ENCODE assay signal across 18 cellular contexts in genomic region chr16:2084688-2085625, GRCh38. TPM values are rescaled to one million over a fixed set of nuclear protein-coding genes. Genes with fewer than 3 reads are reported as not detected.
DNase-seq lines count a peak whose midpoint lies in the region; ATAC-seq, FAIRE-seq and TF ChIP-seq lines count a peak whose summit lies in the region.
"Had no signal": no experiment of that assay in that cellular context is flagged by ENCODE, and none has a peak within 500 bp of the region (broad histone marks: within the 10 kb centered on the region; RNA-seq: fewer than 3 reads in every experiment).

No MANE protein-coding gene starts in this region.

- H3K4me3 ChIP-seq in breast epithelium (no peak overlapping the region), K562 (no peak overlapping the region), neuronal stem cell (ENCODE audit: low read length in 2 of 2) (no peak overlapping the region), vagina (no peak overlapping the region), hepatocyte (no peak overlapping the region)
- H3K4me3 ChIP-seq: PC-9 had no signal

- no peaks in the 10 kb centered on the region for H3K9me2 ChIP-seq in hepatocyte (replicated peaks; ENCODE audit: insufficient read depth)

- H3K79me2 ChIP-seq in K562 (ENCODE audit: control insufficient read depth, insufficient read depth, low read length) (no peaks in the 10 kb centered on the region), hepatocyte (no peaks in the 10 kb centered on the region)

- H3K27me3 Mint-ChIP-seq in MCF 10A (ENCODE audit: insufficient read depth, unreplicated experiment) = no peaks in the 10 kb centered on the region
- H3K27me3 Mint-ChIP-seq in activated naive CD8-positive, alpha-beta T cell treated with anti-CD3 and anti-CD28 coated beads, Interleukin-2, amount 50 U/mL, for 24 hours = no peaks in the 10 kb centered on the region
- H3K27me3 Mint-ChIP-seq: CD8-positive, alpha-beta memory T cell had no signal

- H3K4me1 Mint-ChIP-seq in MCF 10A (ENCODE audit: insufficient read depth, unreplicated experiment) = peaks cover 4% of the 10 kb centered on the region
- no peaks in the 10 kb centered on the region for H3K4me1 Mint-ChIP-seq in activated naive CD8-positive, alpha-beta T cell treated with anti-CD3 and anti-CD28 coated beads, Interleukin-2, amount 50 U/mL, for 24 hours

- H3K9ac ChIP-seq in K562 (ENCODE audit: insufficient read depth in 1 of 2, low read depth in 2 of 2, low read length in 2 of 2) (peak overlapping the region in 1 of 2 experiments; percentile 1; a peak in 1 of 4 replicates), neuronal stem cell (ENCODE audit: low read depth, low read length, poor library complexity) (no peak overlapping the region)

- POLR2A ChIA-PET in MCF 10A (lab: Yijun Ruan, JAX) = interaction anchor here (0.8 to 1.5 kb wide), 5 partner anchors 37 to 77 kb away, joined by 3 to 5 read pairs (median 4); partner anchors contain the start of genes NTHL1, TRAF7 and TSC2
- POLR2A ChIA-PET in K562 (lab: Yijun Ruan, JAX) = interaction anchor here (0.6 to 1.4 kb wide), 4 partner anchors 19 to 87 kb away, joined by 3 to 4 read pairs (median 3); partner anchors contain the start of genes NTHL1 and TSC2

- H3K18ac ChIP-seq in neuronal stem cell (ENCODE audit: low read length) = no peak overlapping the region

- no peaks in the 10 kb centered on the region for H4K20me1 ChIP-seq in K562 (replicated peaks; ENCODE audit: control insufficient read depth, insufficient read depth, low read length)
- H4K20me1 ChIP-seq in hepatocyte (ENCODE audit: insufficient read depth, poor library complexity, severe bottlenecking) = no peaks in the 10 kb centered on the region

- no peaks in the 10 kb centered on the region for H3K9me3 Mint-ChIP-seq in MCF 10A (ENCODE audit: unreplicated experiment)
- no peaks in the 10 kb centered on the region for H3K9me3 Mint-ChIP-seq in activated naive CD8-positive, alpha-beta T cell treated with anti-CD3 and anti-CD28 coated beads, Interleukin-2, amount 50 U/mL, for 24 hours
- H3K9me3 Mint-ChIP-seq: CD8-positive, alpha-beta memory T cell had no signal

- intact Hi-C loops in MCF 10A (cut with micrococcal nuclease) = no loop called here
- intact Hi-C loops in breast epithelium (cut with DNase I; ENCODE audit: low total_unique reads) = no loop called here
- intact Hi-C loops in K562 (cut with micrococcal nuclease) = no loop called here
- intact Hi-C loops in vagina (cut with DNase I) = no loop called here

- H3K4me2 ChIP-seq in K562 (ENCODE audit: insufficient read depth, low read length) = no peak overlapping the region
- H3K4me2 ChIP-seq in neuronal stem cell (ENCODE audit: insufficient read depth, low read length, poor library complexity, severe bottlenecking) = no peak overlapping the region
- H3K4me2 ChIP-seq in hepatocyte = no peak overlapping the region
- H3K4me2 ChIP-seq: PC-9 had no signal

- H2BK12ac ChIP-seq in neuronal stem cell (ENCODE audit: low read length) = no peak overlapping the region

- FAIRE-seq in K562 (lab: Jason Lieb, UNC) = no peak
- FAIRE-seq: A204.1, D721Med, H1 had no signal

- H3K14ac ChIP-seq in neuronal stem cell (ENCODE audit: low read length) = peak overlapping the region; percentile 38

- TF ChIP-seq POLR2A in breast epithelium (IDR thresholded peaks at IDR 0.05) (no peak), K562 (conservative IDR thresholded peaks at IDR 0.05) (no peak), vagina (IDR thresholded peaks at IDR 0.05) (no peak)

- no peaks in the 10 kb centered on the region for H3K36me3 ChIP-seq in breast epithelium
- H3K36me3 ChIP-seq in K562 (ENCODE audit: control insufficient read depth, insufficient read depth, low read length) = peaks cover 71% of the 10 kb centered on the region; the same call in 2 of the 3 replicates
- H3K36me3 ChIP-seq in neuronal stem cell (replicated peaks in 1 of 2; ENCODE audit: control insufficient read depth in 2 of 2, insufficient read depth in 2 of 2, low read length in 2 of 2) = peaks cover 55 to 89% of the 10 kb centered on the region in 2 donors
- H3K36me3 ChIP-seq in vagina = peaks cover 0 to 38% of the 10 kb centered on the region in 2 donors
- H3K36me3 ChIP-seq in hepatocyte (replicated peaks; ENCODE audit: insufficient read depth, low read depth) = no peaks in the 10 kb centered on the region

- no peak for TF ChIP-seq RAD21 in K562 (CRISPR knock-in tag; conservative IDR thresholded peaks at IDR 0.05 in 1 of 2, IDR thresholded peaks at IDR 0.05 in 1 of 2)

- H3K27me3 ChIP-seq in breast epithelium (no peaks in the 10 kb centered on the region), K562 (ENCODE audit: control insufficient read depth in 2 of 2, insufficient read depth in 2 of 2, low read length in 2 of 2) (no peaks in the 10 kb centered on the region), neuronal stem cell (ENCODE audit: control insufficient read depth in 3 of 3, insufficient read depth in 3 of 3, low read depth in 1 of 3, low read length in 3 of 3) (no peaks in the 10 kb centered on the region), vagina (no peaks in the 10 kb centered on the region), hepatocyte (no peaks in the 10 kb centered on the region)

- peaks cover 12% of the 10 kb centered on the region for H3K79me1 ChIP-seq in neuronal stem cell (ENCODE audit: low read depth, low read length)

- peaks cover 52% of the 10 kb centered on the region for H3K36me3 Mint-ChIP-seq in MCF 10A (ENCODE audit: insufficient read depth, unreplicated experiment)
- peaks cover 2% of the 10 kb centered on the region for H3K36me3 Mint-ChIP-seq in activated naive CD8-positive, alpha-beta T cell treated with anti-CD3 and anti-CD28 coated beads, Interleukin-2, amount 50 U/mL, for 24 hours (ENCODE audit: low read depth)

- H3K4me3 Mint-ChIP-seq in MCF 10A (ENCODE audit: unreplicated experiment) = no peak overlapping the region
- no peak overlapping the region for H3K4me3 Mint-ChIP-seq in activated naive CD8-positive, alpha-beta T cell treated with anti-CD3 and anti-CD28 coated beads, Interleukin-2, amount 50 U/mL, for 24 hours
- H3K4me3 Mint-ChIP-seq: CD8-positive, alpha-beta memory T cell had no signal

- H4K91ac ChIP-seq in neuronal stem cell (ENCODE audit: low read depth, low read length, poor library complexity) = no peak overlapping the region

- WGBS in K562 (ENCODE audit: insufficient coverage, low coverage, missing lambda C conversion rate) = 92% methylated on average over 28 of the region's 36 CpGs
- no CpG with 5 or more reads among the region's 36 CpGs for WGBS in neuronal stem cell (ENCODE audit: extremely low coverage in 2 of 2, insufficient read length in 2 of 2, insufficient replicate concordance in 1 of 2), 2 donors
- 91% methylated on average over 32 of the region's 36 CpGs for WGBS in hepatocyte (ENCODE audit: low lambda C conversion rate, missing lambda C conversion rate)

- ATAC-seq in K562 = no peak
- ATAC-seq in activated naive CD8-positive, alpha-beta T cell treated with anti-CD3 and anti-CD28 coated beads, Interleukin-2, amount 50 U/mL, for 24 hours = no peak

- peaks cover 7 to 16% of the 10 kb centered on the region in 2 donors for H3K4me1 ChIP-seq in breast epithelium
- peaks cover 0 to 51% of the 10 kb centered on the region in 2 experiments; a peak in 2 of 5 replicates for H3K4me1 ChIP-seq in K562 (replicated peaks in 1 of 2; ENCODE audit: control insufficient read depth in 2 of 2, insufficient read depth in 2 of 2, low read length in 2 of 2)
- peaks cover 0 to 1% of the 10 kb centered on the region in 2 donors for H3K4me1 ChIP-seq in neuronal stem cell (ENCODE audit: control insufficient read depth in 2 of 2, insufficient read depth in 1 of 2, low read depth in 1 of 2, low read length in 2 of 2)
- H3K4me1 ChIP-seq in vagina = peaks cover 51% of the 10 kb centered on the region
- no peaks in the 10 kb centered on the region for H3K4me1 ChIP-seq in hepatocyte (ENCODE audit: insufficient read depth)

- no peaks in the 10 kb centered on the region for H3K9me1 ChIP-seq in K562 (ENCODE audit: control insufficient read depth, insufficient read depth, low read length)

- H2BK5ac ChIP-seq in neuronal stem cell (ENCODE audit: low read length) = no peak overlapping the region

- no TSS peak for BruUV-seq in MCF 10A (replicated peaks; lab: Mats Ljungman, UMichigan)
- no TSS peak for BruUV-seq in K562 (replicated peaks; lab: Mats Ljungman, UMichigan)

- H2BK120ac ChIP-seq in neuronal stem cell (ENCODE audit: low read depth, low read length) = no peak overlapping the region

- H2BK15ac ChIP-seq in neuronal stem cell (ENCODE audit: low read length) = no peak overlapping the region

- H3K9me3 ChIP-seq in breast epithelium (no peaks in the 10 kb centered on the region), K562 (replicated peaks; ENCODE audit: control insufficient read depth, insufficient read depth, low read depth, low read length) (no peaks in the 10 kb centered on the region), neuronal stem cell (replicated peaks in 1 of 2; ENCODE audit: control insufficient read depth in 2 of 2, insufficient read depth in 1 of 2, low read depth in 1 of 2, low read length in 2 of 2) (no peaks in the 10 kb centered on the region), vagina (no peaks in the 10 kb centered on the region), hepatocyte (ENCODE audit: low read depth) (no peaks in the 10 kb centered on the region)

- TF ChIP-seq EP300 in K562 (IDR thresholded peaks at IDR 0.05; ENCODE audit: low read length) = no peak

- TF ChIP-seq CTCF in MCF 10A (IDR thresholded peaks at IDR 0.05; ENCODE audit: unreplicated experiment) (no peak), breast epithelium (IDR thresholded peaks at IDR 0.05) (no peak), K562 (IDR thresholded peaks at IDR 0.05 in 2 of 3, conservative IDR thresholded peaks at IDR 0.05 in 1 of 3; ENCODE audit: insufficient read depth in 2 of 3, low read depth in 1 of 3, low read length in 3 of 3) (no peak), vagina (IDR thresholded peaks at IDR 0.05) (no peak), hepatocyte (IDR thresholded peaks at IDR 0.05; ENCODE audit: poor library complexity) (no peak)

- peak overlapping the region; percentile 1 for H4K8ac ChIP-seq in neuronal stem cell (ENCODE audit: low read depth, low read length)

- peak overlapping the region in 1 of 2 donors; percentile 59 for H3K27ac ChIP-seq in breast epithelium
- no peak overlapping the region for H3K27ac ChIP-seq in K562 (ENCODE audit: extremely low read depth, low read depth, low read length)
- no peak overlapping the region for H3K27ac ChIP-seq in neuronal stem cell (replicated peaks; ENCODE audit: low read length)
- H3K27ac ChIP-seq in vagina = peak overlapping the region; percentile 20
- H3K27ac ChIP-seq in hepatocyte = no peak overlapping the region
- H3K27ac ChIP-seq: PC-9 had no signal

- H3K27ac Mint-ChIP-seq in MCF 10A (ENCODE audit: low read depth, unreplicated experiment) = peak overlapping the region; percentile 9
- H3K27ac Mint-ChIP-seq in activated naive CD8-positive, alpha-beta T cell treated with anti-CD3 and anti-CD28 coated beads, Interleukin-2, amount 50 U/mL, for 24 hours = no peak overlapping the region

- H2AFZ ChIP-seq in K562 (ENCODE audit: low read depth, low read length) (no peak overlapping the region), neuronal stem cell (ENCODE audit: low read length) (no peak overlapping the region), hepatocyte (no peak overlapping the region)
- H2AFZ ChIP-seq: PC-9 had no signal

- H3K4ac ChIP-seq in neuronal stem cell (ENCODE audit: low read length) = no peak overlapping the region

- peak overlapping the region; percentile 10 for H3K23ac ChIP-seq in neuronal stem cell (ENCODE audit: low read depth, low read length, poor library complexity)

- no peak for DNase-seq in MCF 10A (ENCODE audit: unreplicated experiment)
- no peak for DNase-seq in breast epithelium (ENCODE audit: low spot score in 2 of 2)
- no peak for DNase-seq in K562 (ENCODE audit: extremely low read depth in 1 of 4, low spot score in 3 of 4)
- DNase-seq in neuronal stem cell (ENCODE audit: low spot score) = no peak
- DNase-seq in vagina (ENCODE audit: extremely low spot score in 2 of 2) = no peak
- DNase-seq in activated naive CD8-positive, alpha-beta T cell treated with anti-CD3 and anti-CD28 coated beads, Interleukin-2, amount 50 U/mL, for 24 hours = no peak
- DNase-seq in hepatocyte (ENCODE audit: low spot score) = no peak
- no peak for DNase-seq in activated CD4-positive, alpha-beta T cell treated with anti-CD3 and anti-CD28 coated beads, Interleukin-2, amount 50 U/mL, for 4 hours
- DNase-seq: CD8-positive, alpha-beta memory T cell; DMS79 treated with DMSO at 0.1 percent for 48 hours; NCI-H1417 treated with DMSO at 0.1 percent for 48 hours; NCI-H1930; NCI-H226; NCI-H524; PC-9 had no signal

- CTCF ChIA-PET in MCF 10A (lab: Yijun Ruan, JAX) = interaction anchor here (0.9 to 1.6 kb wide), 4 partner anchors 16 to 55 kb away, joined by 3 to 6 read pairs (median 4); no protein-coding TSS in a partner anchor
- CTCF ChIA-PET in K562 (lab: Yijun Ruan, JAX; ENCODE audit: low intra/inter-chr PET ratio) = no interaction called here

- in situ Hi-C loops in K562 (cut with MboI) = loop anchor here (10.0 kb wide), 1 partner anchor 60 kb away; the partner anchor contains the start of gene RAB26

- H2AK5ac ChIP-seq in neuronal stem cell (ENCODE audit: low read depth, low read length) = peak overlapping the region; percentile 46

RNA-seq across cellular contexts. Expression of gene TSC2, which starts 37.2 kb away (rescaled TPM):
- 99.8 and 136 TPM in 2 replicates for total RNA-seq in MCF 10A (2022)
- total RNA-seq in breast epithelium = 10 to 100 TPM; 41.6 to 52.4 (median 48.9) TPM
- total RNA-seq in K562 (2011; cell fraction: chromatin; rRNA removed; ENCODE audit: low replicate concordance) = 274 and 710 TPM in 2 replicates
- 311 and 338 TPM in 2 replicates for total RNA-seq in K562 (2011; cell fraction: nucleolus; rRNA removed)
- 244 and 254 TPM in 2 replicates for total RNA-seq in K562 (2011; cell fraction: nucleoplasm; rRNA removed)
- 20.3 and 28.1 TPM in 2 replicates for total RNA-seq in K562 (2014; rRNA removed)
- total RNA-seq in K562 (2014; rRNA removed; fragmentation: Illumina TruSeq; extraction: Trizol) = 15.0 and 20.1 TPM in 2 replicates
- total RNA-seq in K562 (2015; rRNA removed; fragmentation: Illumina TruSeq; extraction: Trizol) = 16.6 and 19.6 TPM in 2 replicates
- total RNA-seq in K562 (2021) = 65.8 and 68.1 TPM in 2 replicates
- polyA plus RNA-seq in K562 (2011; rRNA removed) = 15.5 and 35.5 TPM in 2 replicates
- 21.9 and 33.6 TPM in 2 replicates for polyA plus RNA-seq in K562 (2011; cell fraction: cytosol; rRNA removed)
- 157 and 220 TPM in 2 replicates for polyA plus RNA-seq in K562 (2011; cell fraction: nucleus; rRNA removed)
- polyA plus RNA-seq in K562 (2012) = 46.9 and 75.1 TPM in 2 replicates
- 27.8 and 35.8 TPM in 2 replicates for polyA plus RNA-seq in K562 (2014; fragmentation: Illumina TruSeq; extraction: Trizol)
- 1 to 10 TPM; 1.3 to 2.3 TPM for polyA plus RNA-seq in K562 (2014; fragmentation: Nextera tagmentation; extraction: Ambion mirVana)
- polyA plus RNA-seq in K562 (2014; rRNA removed) = 32.0 and 35.2 TPM in 2 replicates
- polyA minus RNA-seq in K562 (2011; rRNA and poly(A)+ RNA removed) = 41.8 and 43.8 TPM in 2 replicates
- polyA minus RNA-seq in K562 (2011; cell fraction: cytosol; rRNA and poly(A)+ RNA removed) = 49.2 and 80.8 TPM in 2 replicates
- polyA minus RNA-seq in K562 (2011; cell fraction: nucleus; rRNA and poly(A)+ RNA removed) = 48.9 and 58.8 TPM in 2 replicates
- polyA plus RNA-seq in neuronal stem cell (2013, experiment 1 of 2) = 54.6 TPM
- polyA plus RNA-seq in neuronal stem cell (2013, experiment 2 of 2) = 53.2 TPM
- 78.6 TPM for total RNA-seq in vagina
- total RNA-seq in hepatocyte = 39.5 and 41.8 TPM in 2 replicates
- 78.7 and 113 TPM in 2 replicates for polyA plus RNA-seq in hepatocyte

RNA-seq across cellular contexts. Expression of gene NTHL1, which starts 37.3 kb away (rescaled TPM):
- 16.4 and 17.7 TPM in 2 replicates for total RNA-seq in MCF 10A (2022)
- 10 to 100 TPM; 10.6 to 27.9 (median 16.1) TPM for total RNA-seq in breast epithelium
- total RNA-seq in K562 (2011; cell fraction: chromatin; rRNA removed; ENCODE audit: low replicate concordance) = 7.3 and 19.8 TPM in 2 replicates
- total RNA-seq in K562 (2011; cell fraction: nucleolus; rRNA removed) = 25.7 and 29.0 TPM in 2 replicates
- total RNA-seq in K562 (2011; cell fraction: nucleoplasm; rRNA removed) = 12.0 and 20.0 TPM in 2 replicates
- 58.8 and 76.7 TPM in 2 replicates for total RNA-seq in K562 (2014; rRNA removed)
- total RNA-seq in K562 (2014; rRNA removed; fragmentation: Illumina TruSeq; extraction: Trizol) = 3.6 and 6.7 TPM in 2 replicates
- total RNA-seq in K562 (2015; rRNA removed; fragmentation: Illumina TruSeq; extraction: Trizol) = 27.9 and 30.6 TPM in 2 replicates
- 43.5 and 54.2 TPM in 2 replicates for total RNA-seq in K562 (2021)
- 17.6 and 27.0 TPM in 2 replicates for polyA plus RNA-seq in K562 (2011; rRNA removed)
- 49.2 and 100 TPM in 2 replicates for polyA plus RNA-seq in K562 (2011; cell fraction: cytosol; rRNA removed)
- polyA plus RNA-seq in K562 (2011; cell fraction: nucleus; rRNA removed) = 20.3 and 30.8 TPM in 2 replicates
- polyA plus RNA-seq in K562 (2012) = 27.8 and 29.2 TPM in 2 replicates
- polyA plus RNA-seq in K562 (2014; fragmentation: Illumina TruSeq; extraction: Trizol) = 11.4 and 20.2 TPM in 2 replicates
- polyA plus RNA-seq in K562 (2014; fragmentation: Nextera tagmentation; extraction: Ambion mirVana) = 1 to 10 TPM; 1.1 to 4.7 TPM
- polyA plus RNA-seq in K562 (2014; rRNA removed) = 45.0 and 52.8 TPM in 2 replicates
- 5.4 and 8.8 TPM in 2 replicates for polyA minus RNA-seq in K562 (2011; rRNA and poly(A)+ RNA removed)
- polyA minus RNA-seq in K562 (2011; cell fraction: cytosol; rRNA and poly(A)+ RNA removed) = 14.4 and 19.7 TPM in 2 replicates
- polyA minus RNA-seq in K562 (2011; cell fraction: nucleus; rRNA and poly(A)+ RNA removed) = 7.1 TPM in 2 replicates
- polyA plus RNA-seq in neuronal stem cell (2013, experiment 1 of 2) = 28.2 TPM
- 27.7 TPM for polyA plus RNA-seq in neuronal stem cell (2013, experiment 2 of 2)
- 28.5 TPM for total RNA-seq in vagina
- 19.6 and 20.2 TPM in 2 replicates for total RNA-seq in hepatocyte
- polyA plus RNA-seq in hepatocyte = 23.4 and 28.5 TPM in 2 replicates

RNA-seq across cellular contexts. Expression of gene PKD1, which starts 50.7 kb away (rescaled TPM):
- total RNA-seq in MCF 10A (2022) (159 and 187 TPM in 2 replicates), breast epithelium (100 to 1,000 TPM in 2 of 3 donors, 10 to 100 TPM in 1; 74.2 to 110 (median 107) TPM), K562 (2014; rRNA removed) (35.9 and 37.1 TPM in 2 replicates), K562 (2014; rRNA removed; fragmentation: Illumina TruSeq; extraction: Trizol) (4.5 and 7.0 TPM in 2 replicates), K562 (2015; rRNA removed; fragmentation: Illumina TruSeq; extraction: Trizol) (20.2 and 23.9 TPM in 2 replicates), K562 (2021) (65.5 and 93.5 TPM in 2 replicates), vagina (153 TPM), hepatocyte (40.2 and 60.6 TPM in 2 replicates)
- total RNA-seq in K562 (2011; cell fraction: chromatin; rRNA removed; ENCODE audit: low replicate concordance) = 153 and 616 TPM in 2 replicates
- 429 and 449 TPM in 2 replicates for total RNA-seq in K562 (2011; cell fraction: nucleolus; rRNA removed)
- 168 and 178 TPM in 2 replicates for total RNA-seq in K562 (2011; cell fraction: nucleoplasm; rRNA removed)
- polyA plus RNA-seq in K562 (2011; rRNA removed) (12.6 and 21.4 TPM in 2 replicates), K562 (2014; fragmentation: Illumina TruSeq; extraction: Trizol) (6.9 and 21.8 TPM in 2 replicates), K562 (2014; fragmentation: Nextera tagmentation; extraction: Ambion mirVana) (under 1 TPM; 0.23 to 0.28 TPM), K562 (2014; rRNA removed) (42.3 and 54.4 TPM in 2 replicates), hepatocyte (35.9 and 49.3 TPM in 2 replicates)
- polyA plus RNA-seq in K562 (2011; cell fraction: cytosol; rRNA removed) = 19.4 and 51.6 TPM in 2 replicates
- polyA plus RNA-seq in K562 (2011; cell fraction: nucleus; rRNA removed) = 204 and 342 TPM in 2 replicates
- 41.5 and 96.4 TPM in 2 replicates for polyA plus RNA-seq in K562 (2012)
- polyA minus RNA-seq in K562 (2011; rRNA and poly(A)+ RNA removed) = 11.9 and 18.2 TPM in 2 replicates
- polyA minus RNA-seq in K562 (2011; cell fraction: cytosol; rRNA and poly(A)+ RNA removed) = 46.2 and 53.6 TPM in 2 replicates
- 87.5 and 110 TPM in 2 replicates for polyA minus RNA-seq in K562 (2011; cell fraction: nucleus; rRNA and poly(A)+ RNA removed)
- polyA plus RNA-seq in neuronal stem cell (2013, experiment 1 of 2) = 27.8 TPM
- polyA plus RNA-seq in neuronal stem cell (2013, experiment 2 of 2) = 26.3 TPM

RNA-seq across cellular contexts. Expression of gene NHERF2, which starts 58.3 kb away (rescaled TPM):
- total RNA-seq in MCF 10A (2022) (8.5 and 14.5 TPM in 2 replicates), breast epithelium (10 to 100 TPM; 31.5 to 58.3 (median 38.9) TPM), K562 (2014; rRNA removed) (23.4 and 34.2 TPM in 2 replicates), K562 (2014; rRNA removed; fragmentation: Illumina TruSeq; extraction: Trizol) (2.0 and 2.6 TPM in 2 replicates), K562 (2015; rRNA removed; fragmentation: Illumina TruSeq; extraction: Trizol) (11.2 and 12.9 TPM in 2 replicates), K562 (2021) (42.0 and 44.1 TPM in 2 replicates), vagina (44.7 TPM), hepatocyte (25.9 and 29.6 TPM in 2 replicates)
- 6.2 and 27.3 TPM in 2 replicates for total RNA-seq in K562 (2011; cell fraction: chromatin; rRNA removed; ENCODE audit: low replicate concordance)
- total RNA-seq in K562 (2011; cell fraction: nucleolus; rRNA removed) = 16.4 and 21.7 TPM in 2 replicates
- total RNA-seq in K562 (2011; cell fraction: nucleoplasm; rRNA removed) = 7.1 and 12.7 TPM in 2 replicates
- polyA plus RNA-seq in K562 (2011; rRNA removed) (12.5 and 16.4 TPM in 2 replicates), K562 (2014; fragmentation: Illumina TruSeq; extraction: Trizol) (8.5 and 24.9 TPM in 2 replicates), K562 (2014; fragmentation: Nextera tagmentation; extraction: Ambion mirVana) (under 1 TPM; 0.15 to 0.38 TPM), K562 (2014; rRNA removed) (29.4 and 29.5 TPM in 2 replicates), hepatocyte (37.7 and 43.8 TPM in 2 replicates)
- polyA plus RNA-seq in K562 (2011; cell fraction: cytosol; rRNA removed) = 20.6 and 61.9 TPM in 2 replicates
- polyA plus RNA-seq in K562 (2011; cell fraction: nucleus; rRNA removed) = 19.3 and 38.5 TPM in 2 replicates
- polyA plus RNA-seq in K562 (2012) = 22.8 and 27.9 TPM in 2 replicates
- 2.7 and 6.3 TPM in 2 replicates for polyA minus RNA-seq in K562 (2011; rRNA and poly(A)+ RNA removed)
- 21.2 and 23.6 TPM in 2 replicates for polyA minus RNA-seq in K562 (2011; cell fraction: cytosol; rRNA and poly(A)+ RNA removed)
- polyA minus RNA-seq in K562 (2011; cell fraction: nucleus; rRNA and poly(A)+ RNA removed) = 7.3 and 8.8 TPM in 2 replicates
- 16.0 TPM for polyA plus RNA-seq in neuronal stem cell (2013, experiment 1 of 2)
- polyA plus RNA-seq in neuronal stem cell (2013, experiment 2 of 2) = 14.8 TPM
